14 cellular contexts compared by ENCODE assay signal in the genomic region with DNA sequence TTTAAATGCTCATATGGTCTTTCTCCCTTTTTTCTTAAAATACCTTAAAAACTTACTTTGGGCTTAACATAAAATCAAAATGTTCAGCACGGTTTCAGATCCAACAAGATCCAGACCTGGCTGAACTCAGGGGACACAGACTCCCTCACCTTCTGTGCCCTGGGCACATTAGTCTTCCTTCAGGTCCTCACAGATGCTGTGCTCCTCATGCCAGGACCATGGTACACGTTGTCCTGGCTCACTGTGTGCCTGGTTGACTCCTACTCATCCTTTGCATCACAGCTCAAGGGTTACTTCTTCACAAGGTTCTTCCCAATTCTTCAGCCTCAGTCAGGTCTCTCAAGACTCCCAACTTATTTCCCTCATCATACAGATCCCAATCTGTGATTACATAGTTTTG.
"Had no signal": no experiment of that assay in that cellular context is flagged by ENCODE, and none has a peak within 500 bp of the region (broad histone marks: within the 10 kb centered on the region; RNA-seq: fewer than 3 reads in every experiment).

No MANE protein-coding gene starts in this region.

- H3K4me3 ChIP-seq: esophagus squamous epithelium, upper lobe of left lung had no signal

- H3K27ac Mint-ChIP-seq: activated CD4-positive, alpha-beta memory T cell treated with anti-CD3 and anti-CD28 coated beads for 36 hours; activated naive CD8-positive, alpha-beta T cell treated with anti-CD3 and anti-CD28 coated beads for 36 hours; activated T-cell treated with anti-CD3 and anti-CD28 coated beads, Interleukin-2, amount 50 U/mL, for 72 hours; T-cell had no signal

- H3K36me3 ChIP-seq: esophagus squamous epithelium, upper lobe of left lung had no signal

- H3K4me1 Mint-ChIP-seq: T-cell had no signal

- H3K4me1 ChIP-seq: upper lobe of left lung had no signal

- H3K4me3 Mint-ChIP-seq: activated CD4-positive, alpha-beta memory T cell treated with anti-CD3 and anti-CD28 coated beads for 36 hours; activated naive CD8-positive, alpha-beta T cell treated with anti-CD3 and anti-CD28 coated beads for 36 hours; activated T-cell treated with anti-CD3 and anti-CD28 coated beads, Interleukin-2, amount 50 U/mL, for 72 hours; T-cell had no signal

- H3K27ac ChIP-seq: VCaP had no signal

- ATAC-seq: left lobe of liver, T-cell had no signal

- H3K9me3 ChIP-seq: esophagus squamous epithelium, upper lobe of left lung had no signal

- H3K27me3 ChIP-seq: esophagus squamous epithelium, upper lobe of left lung had no signal

- H3K36me3 Mint-ChIP-seq: activated CD4-positive, alpha-beta memory T cell treated with anti-CD3 and anti-CD28 coated beads for 36 hours; activated naive CD8-positive, alpha-beta T cell treated with anti-CD3 and anti-CD28 coated beads for 36 hours; T-cell had no signal

- DNase-seq: activated CD8-positive, alpha-beta memory T cell treated with anti-CD3 and anti-CD28 coated beads, Interleukin-2, amount 50 U/mL, for 4 hours; activated gamma-delta T cell treated with Interleukin-2 at 50 U/mL for 16 hours; activated naive CD8-positive, alpha-beta T cell treated with anti-CD3 and anti-CD28 coated beads for 36 hours; esophagus squamous epithelium; foreskin melanocyte; islet precursor cell; stimulated activated CD4-positive, alpha-beta T cell treated with anti-CD3 and anti-CD28 coated beads, Interleukin-2, amount 100 ng/mL, for 48 hours; stimulated activated naive CD4-positive, alpha-beta T cell treated with Interleukin-2 at 50 U/mL for 16 hours; T-cell; upper lobe of left lung had no signal
